In the genomic region with DNA sequence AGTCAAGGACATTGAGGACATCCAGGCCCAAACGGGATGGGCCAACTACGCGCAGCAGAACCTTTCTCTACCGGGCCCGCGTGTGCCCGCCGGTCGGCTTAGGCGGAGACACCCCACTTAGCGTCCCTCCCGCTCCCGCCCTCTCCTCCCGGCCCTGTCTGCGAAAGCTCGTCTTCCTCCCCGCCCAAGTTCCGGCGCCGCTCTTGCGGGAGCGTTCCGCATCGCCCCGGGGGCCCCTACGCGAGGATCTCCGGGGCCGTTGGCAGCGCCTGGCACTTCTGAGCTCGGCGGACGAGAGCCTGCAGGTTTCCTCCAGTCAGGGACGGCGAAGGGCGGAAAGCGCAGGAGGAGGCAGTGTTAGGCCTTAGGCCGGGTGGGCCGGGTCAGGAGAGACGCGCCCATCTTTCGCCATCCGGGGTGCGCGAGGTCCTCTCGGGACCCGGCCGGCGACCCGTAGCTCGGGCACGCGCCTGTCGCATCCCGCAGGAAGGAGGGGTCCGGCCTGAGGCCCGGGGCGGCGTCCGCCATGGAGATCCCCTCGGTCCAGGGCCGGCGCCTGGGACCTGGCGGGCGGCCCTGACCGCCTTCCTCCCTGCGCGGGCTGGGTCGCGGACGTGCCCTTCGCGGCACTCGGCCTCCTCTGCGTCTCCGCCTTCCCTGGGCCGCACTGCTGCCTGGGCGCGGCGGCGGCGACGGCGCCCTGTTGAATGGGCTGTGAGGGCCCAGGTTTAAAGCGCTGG, we compare ENCODE assay signal across 1 cellular context.
TF ChIP-seq lines count a peak whose summit lies in the region.

TSS of gene FEM1B (plus strand) at position 141 of the 740 bp plus-strand sequence. CDS start 673 bp downstream, outside the sequence.

TF ChIP-seq in HepG2, 621 proteins besides CTCF, POLR2A, EP300 and RAD21 (continued from another document and continues in another):
- no peak for TF ChIP-seq PAWR (CRISPR knock-in tag; IDR thresholded peaks at IDR 0.05; ENCODE audit: borderline replicate concordance)
- no peak for TF ChIP-seq CEBPZ (IDR thresholded peaks at IDR 0.05; ENCODE audit: low read length)
- no peak for TF ChIP-seq MLXIP (CRISPR knock-in tag; IDR thresholded peaks at IDR 0.05; ENCODE audit: borderline replicate concordance)
- TF ChIP-seq ZNF512B (CRISPR knock-in tag; IDR thresholded peaks at IDR 0.05; ENCODE audit: borderline replicate concordance), result peak; percentile 61; the same call in 1 of the 2 replicates
- TF ChIP-seq ZNF34 (CRISPR knock-in tag; IDR thresholded peaks at IDR 0.05; ENCODE audit: borderline replicate concordance), result peak; percentile 89; the same call in 1 of the 2 replicates
- no peak; the same call in 1 of the 2 replicates for TF ChIP-seq ZNF484 (CRISPR knock-in tag; IDR thresholded peaks at IDR 0.05; ENCODE audit: borderline replicate concordance, low read depth)
- TF ChIP-seq ZBTB37 (CRISPR knock-in tag; IDR thresholded peaks at IDR 0.05), result 0 out of 2 replicates have a peak, but pooled peaks have one; percentile 67
- no peak for TF ChIP-seq JARID2 (CRISPR knock-in tag; IDR thresholded peaks at IDR 0.05; ENCODE audit: insufficient replicate concordance)
- TF ChIP-seq NR2F2 (IDR thresholded peaks at IDR 0.05; ENCODE audit: borderline replicate concordance, low read depth), result no peak
- peak; percentile 32 for TF ChIP-seq ZNF33B (CRISPR knock-in tag; IDR thresholded peaks at IDR 0.05)
- no peak; the same call in 1 of the 2 replicates for TF ChIP-seq SMC3 (IDR thresholded peaks at IDR 0.05; ENCODE audit: low read length)
- no peak for TF ChIP-seq MNT (IDR thresholded peaks at IDR 0.05)
- TF ChIP-seq, protein P1, sequence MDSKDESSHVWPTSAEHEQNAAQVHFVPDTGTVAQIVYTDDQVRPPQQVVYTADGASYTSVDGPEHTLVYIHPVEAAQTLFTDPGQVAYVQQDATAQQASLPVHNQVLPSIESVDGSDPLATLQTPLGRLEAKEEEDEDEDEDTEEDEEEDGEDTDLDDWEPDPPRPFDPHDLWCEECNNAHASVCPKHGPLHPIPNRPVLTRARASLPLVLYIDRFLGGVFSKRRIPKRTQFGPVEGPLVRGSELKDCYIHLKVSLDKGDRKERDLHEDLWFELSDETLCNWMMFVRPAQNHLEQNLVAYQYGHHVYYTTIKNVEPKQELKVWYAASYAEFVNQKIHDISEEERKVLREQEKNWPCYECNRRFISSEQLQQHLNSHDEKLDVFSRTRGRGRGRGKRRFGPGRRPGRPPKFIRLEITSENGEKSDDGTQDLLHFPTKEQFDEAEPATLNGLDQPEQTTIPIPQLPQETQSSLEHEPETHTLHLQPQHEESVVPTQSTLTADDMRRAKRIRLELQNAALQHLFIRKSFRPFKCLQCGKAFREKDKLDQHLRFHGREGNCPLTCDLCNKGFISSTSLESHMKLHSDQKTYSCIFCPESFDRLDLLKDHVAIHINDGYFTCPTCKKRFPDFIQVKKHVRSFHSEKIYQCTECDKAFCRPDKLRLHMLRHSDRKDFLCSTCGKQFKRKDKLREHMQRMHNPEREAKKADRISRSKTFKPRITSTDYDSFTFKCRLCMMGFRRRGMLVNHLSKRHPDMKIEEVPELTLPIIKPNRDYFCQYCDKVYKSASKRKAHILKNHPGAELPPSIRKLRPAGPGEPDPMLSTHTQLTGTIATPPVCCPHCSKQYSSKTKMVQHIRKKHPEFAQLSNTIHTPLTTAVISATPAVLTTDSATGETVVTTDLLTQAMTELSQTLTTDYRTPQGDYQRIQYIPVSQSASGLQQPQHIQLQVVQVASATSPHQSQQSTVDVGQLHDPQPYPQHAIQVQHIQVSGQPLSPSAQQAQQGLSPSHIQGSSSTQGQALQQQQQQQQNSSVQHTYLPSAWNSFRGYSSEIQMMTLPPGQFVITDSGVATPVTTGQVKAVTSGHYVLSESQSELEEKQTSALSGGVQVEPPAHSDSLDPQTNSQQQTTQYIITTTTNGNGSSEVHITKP (CRISPR knock-in tag; IDR thresholded peaks at IDR 0.05; ENCODE audit: low read depth), result 0 out of 2 replicates have a peak, but pooled peaks have one; percentile 58
- TF ChIP-seq ZNF350 (CRISPR knock-in tag; IDR thresholded peaks at IDR 0.05; ENCODE audit: borderline replicate concordance, low read depth), result peak; percentile 93; the same call in 1 of the 2 replicates
- TF ChIP-seq NFE2L1 (CRISPR knock-in tag; IDR thresholded peaks at IDR 0.05; ENCODE audit: borderline replicate concordance), result peak; percentile 87; the same call in 1 of the 2 replicates
- TF ChIP-seq ZNF616 (CRISPR knock-in tag; IDR thresholded peaks at IDR 0.05; ENCODE audit: low read depth), result no peak; the same call in 1 of the 2 replicates
- no peak for TF ChIP-seq ZNF704 (CRISPR knock-in tag; IDR thresholded peaks at IDR 0.05; ENCODE audit: borderline replicate concordance)
- no peak; the same call in 1 of the 2 replicates for TF ChIP-seq ZNF839 (CRISPR knock-in tag; IDR thresholded peaks at IDR 0.05; ENCODE audit: borderline replicate concordance)
- peak in 1 of 2 experiments; percentile 34; a peak in 1 of 4 replicates for TF ChIP-seq ATF4 (CRISPR knock-in tag; IDR thresholded peaks at IDR 0.05)
- no peak for TF ChIP-seq RARG (CRISPR knock-in tag; IDR thresholded peaks at IDR 0.05; ENCODE audit: low read depth)
- TF ChIP-seq SUZ12 (IDR thresholded peaks at IDR 0.05; ENCODE audit: low read depth, low read length), result no peak
- no peak for TF ChIP-seq ZNF775 (CRISPR knock-in tag; IDR thresholded peaks at IDR 0.05; ENCODE audit: borderline replicate concordance)
- TF ChIP-seq KMT2A (CRISPR knock-in tag; IDR thresholded peaks at IDR 0.05), result peak; percentile 69; the same call in 1 of the 2 replicates
- TF ChIP-seq, protein P2, sequence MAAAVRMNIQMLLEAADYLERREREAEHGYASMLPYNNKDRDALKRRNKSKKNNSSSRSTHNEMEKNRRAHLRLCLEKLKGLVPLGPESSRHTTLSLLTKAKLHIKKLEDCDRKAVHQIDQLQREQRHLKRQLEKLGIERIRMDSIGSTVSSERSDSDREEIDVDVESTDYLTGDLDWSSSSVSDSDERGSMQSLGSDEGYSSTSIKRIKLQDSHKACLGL (CRISPR knock-in tag; IDR thresholded peaks at IDR 0.05), result peak; percentile 87
- TF ChIP-seq ZBTB7A (CRISPR knock-in tag; IDR thresholded peaks at IDR 0.05), result peak; percentile 5; the same call in 1 of the 2 replicates
- TF ChIP-seq NR3C1 (CRISPR knock-in tag; IDR thresholded peaks at IDR 0.05), result no peak; the same call in 1 of the 2 replicates
- no peak for TF ChIP-seq TCF7 (IDR thresholded peaks at IDR 0.05; ENCODE audit: low read depth)
- no peak for TF ChIP-seq NR1H2 (CRISPR knock-in tag; IDR thresholded peaks at IDR 0.05; ENCODE audit: borderline replicate concordance, low read depth)
- TF ChIP-seq TGIF2 (CRISPR knock-in tag; IDR thresholded peaks at IDR 0.05), result 0 out of 2 replicates have a peak, but pooled peaks have one; percentile 16
- TF ChIP-seq XRCC5 (optimal IDR thresholded peaks at IDR 0.05; ENCODE audit: low read length), result peak; percentile 67
- peak; percentile 80 for TF ChIP-seq ELF1 (CRISPR knock-in tag; IDR thresholded peaks at IDR 0.05)
- peak; percentile 81; the same call in 1 of the 2 replicates for TF ChIP-seq KDM3A (CRISPR knock-in tag; IDR thresholded peaks at IDR 0.05; ENCODE audit: low read depth)
- peak; percentile 27; the same call in 1 of the 2 replicates for TF ChIP-seq TSC22D2 (CRISPR knock-in tag; IDR thresholded peaks at IDR 0.05; ENCODE audit: borderline replicate concordance)
- TF ChIP-seq ZNF720 (CRISPR knock-in tag; IDR thresholded peaks at IDR 0.05), result no peak
- TF ChIP-seq GTF2F1 (IDR thresholded peaks at IDR 0.05; ENCODE audit: low read length), result peak; percentile 71; the same call in 1 of the 2 replicates
